In the genomic region with DNA sequence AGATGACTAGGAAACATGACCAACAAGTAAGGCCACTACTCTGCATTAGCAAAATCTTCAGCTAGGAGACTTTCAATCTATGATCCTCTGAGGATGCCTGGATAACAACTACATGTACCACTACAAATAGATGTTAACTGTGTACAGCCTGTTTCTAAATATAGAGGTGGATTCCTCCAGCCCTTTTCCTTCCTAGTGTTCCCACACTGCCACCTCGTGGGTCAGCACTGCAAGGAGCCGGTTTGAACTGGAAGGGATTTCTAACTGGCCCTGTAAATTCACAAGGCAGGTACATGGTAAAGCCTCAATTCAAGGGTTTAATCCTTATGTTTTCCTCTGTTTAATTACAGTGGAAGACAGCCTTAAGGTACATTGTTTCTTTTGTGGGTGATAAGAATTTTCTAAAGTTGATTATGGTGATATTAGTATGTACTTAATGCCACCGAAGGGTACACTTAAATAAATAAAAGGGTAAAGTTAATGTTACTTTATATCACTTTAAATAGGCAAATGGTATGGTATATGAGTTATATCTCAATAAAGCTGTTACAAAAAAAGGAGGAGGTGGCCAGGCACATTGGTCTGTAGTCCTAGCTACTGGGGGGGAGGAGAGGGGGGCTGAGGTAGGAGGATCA, we compare ENCODE assay signal across 8 cellular contexts. TPM values are rescaled to one million over a fixed set of nuclear protein-coding genes. Genes with fewer than 3 reads are reported as not detected.
DNase-seq lines count a peak whose midpoint lies in the region; ATAC-seq and TF ChIP-seq lines count a peak whose summit lies in the region.

No MANE protein-coding gene starts in this region.

- H3K36me3 Mint-ChIP-seq in activated CD4-positive, alpha-beta T cell treated with anti-CD3 and anti-CD28 coated beads, Interleukin-2, amount 10 ng/mL, durations not matched to agents 24 days and 14 days (ENCODE audit: low read depth): no peaks in the 10 kb centered on the region
- peaks cover 4% of the 10 kb centered on the region for H3K36me3 Mint-ChIP-seq in nephron progenitor cell (ENCODE audit: low read depth)

- no peak overlapping the region for H3K27ac Mint-ChIP-seq in activated CD4-positive, alpha-beta T cell treated with anti-CD3 and anti-CD28 coated beads, Interleukin-2, amount 10 ng/mL, durations not matched to agents 24 days and 14 days
- H3K27ac Mint-ChIP-seq in nephron progenitor cell: no peak overlapping the region

- TF ChIP-seq POLR2A in HCT116 (IDR thresholded peaks at IDR 0.05; ENCODE audit: borderline replicate concordance, extremely low read depth, insufficient read depth, insufficient read length) (no peak), uterus (IDR thresholded peaks at IDR 0.05) (no peak)

- H3K27me3 Mint-ChIP-seq in activated CD4-positive, alpha-beta T cell treated with anti-CD3 and anti-CD28 coated beads, Interleukin-2, amount 10 ng/mL, durations not matched to agents 24 days and 14 days: no peaks in the 10 kb centered on the region
- H3K27me3 Mint-ChIP-seq in nephron progenitor cell (ENCODE audit: low read depth, poor library complexity): peaks cover 2% of the 10 kb centered on the region

- no peaks in the 10 kb centered on the region for H3K9me2 ChIP-seq in HCT116 (ENCODE audit: insufficient read depth)

- no peak overlapping the region for H3K4me3 ChIP-seq in HCT116 (replicated peaks in 1 of 2; ENCODE audit: low read depth in 1 of 2, low read length in 2 of 2)
- no peak overlapping the region for H3K4me3 ChIP-seq in fibroblast of lung (replicated peaks in 1 of 4; ENCODE audit: control extremely low read depth in 1 of 4, insufficient read depth in 1 of 4, low read depth in 3 of 4, low read length in 4 of 4)
- no peak overlapping the region for H3K4me3 ChIP-seq in uterus

- RAD21 ChIA-PET in HCT116 (lab: Charles Lee; ENCODE audit: low non-redundant PET in 1 of 2, low total read pairs in 2 of 2, uncharacterized antibody in 2 of 2, unreplicated experiment in 2 of 2): no interaction called here

- H3K4me1 Mint-ChIP-seq in activated CD4-positive, alpha-beta T cell treated with anti-CD3 and anti-CD28 coated beads, Interleukin-2, amount 10 ng/mL, durations not matched to agents 24 days and 14 days: peaks cover 6% of the 10 kb centered on the region
- peaks cover 11% of the 10 kb centered on the region for H3K4me1 Mint-ChIP-seq in nephron progenitor cell

- H3K79me2 ChIP-seq in HCT116 (ENCODE audit: insufficient read depth, low read length) (peaks cover 15% of the 10 kb centered on the region), fibroblast of lung (ENCODE audit: control insufficient read depth, insufficient read depth, low read length) (no peaks in the 10 kb centered on the region)

- H3K27ac ChIP-seq in HCT116 (ENCODE audit: low read depth, low read length) (no peak overlapping the region), fibroblast of lung (ENCODE audit: insufficient read depth, low read length) (no peak overlapping the region), uterus (no peak overlapping the region)

- TF ChIP-seq CTCF in HCT116 (IDR thresholded peaks at IDR 0.05 in 2 of 3, conservative IDR thresholded peaks at IDR 0.05 in 1 of 3; ENCODE audit: borderline replicate concordance in 1 of 3, insufficient read depth in 1 of 3, low read depth in 2 of 3, low read length in 2 of 3): peak; percentile 69 to 89 (median 80); a peak in 5 of 6 replicates
- peak; percentile 77 to 94 for TF ChIP-seq CTCF in fibroblast of lung (conservative IDR thresholded peaks at IDR 0.05 in 1 of 2, IDR thresholded peaks at IDR 0.05 in 1 of 2; ENCODE audit: low read depth in 1 of 2, low read length in 2 of 2)
- peak; percentile 80 for TF ChIP-seq CTCF in nephron progenitor cell (IDR thresholded peaks at IDR 0.05)
- peak; percentile 65 to 79 (median 68) for TF ChIP-seq CTCF in uterus (IDR thresholded peaks at IDR 0.05)

- ATAC-seq in HCT116: peak; percentile 96
- no peak for ATAC-seq in HG03039 (IDR thresholded peaks at IDR 0.05; ENCODE audit: unreplicated experiment)

- CTCF ChIA-PET in HCT116 (lab: Charles Lee): interaction anchor here (1.5 kb wide), 1 partner anchor 1340 kb away, joined by 5 read pairs; no protein-coding TSS in a partner anchor

- H3K4me2 ChIP-seq in HCT116 (ENCODE audit: low read length) (no peak overlapping the region), fibroblast of lung (ENCODE audit: extremely low read depth, insufficient read depth, low read length) (no peak overlapping the region)

- H3K9me3 Mint-ChIP-seq in activated CD4-positive, alpha-beta T cell treated with anti-CD3 and anti-CD28 coated beads, Interleukin-2, amount 10 ng/mL, durations not matched to agents 24 days and 14 days: no peaks in the 10 kb centered on the region
- H3K9me3 Mint-ChIP-seq in nephron progenitor cell: no peaks in the 10 kb centered on the region

- H3K9me3 ChIP-seq in HCT116 (ENCODE audit: control insufficient read depth in 1 of 2, insufficient read depth in 1 of 2, low read depth in 1 of 2, low read length in 2 of 2) (no peaks in the 10 kb centered on the region), fibroblast of lung (ENCODE audit: control insufficient read depth, insufficient read depth, low read depth, low read length) (no peaks in the 10 kb centered on the region), uterus (no peaks in the 10 kb centered on the region)

- H4K20me1 ChIP-seq in HCT116 (ENCODE audit: insufficient read depth) (peaks cover 5% of the 10 kb centered on the region; the same call in 1 of the 2 replicates), fibroblast of lung (ENCODE audit: control insufficient read depth, extremely low read depth, insufficient read depth, low read length) (no peaks in the 10 kb centered on the region)

- BruUV-seq in HCT116 (replicated peaks; lab: Mats Ljungman, UMichigan): no TSS peak

- H3K27me3 ChIP-seq in HCT116 (ENCODE audit: insufficient read depth, low read length): no peaks in the 10 kb centered on the region
- H3K27me3 ChIP-seq in fibroblast of lung (ENCODE audit: control insufficient read depth, insufficient read depth, low read length): no peaks in the 10 kb centered on the region
- H3K27me3 ChIP-seq in uterus: no peaks in the 10 kb centered on the region

- H3K4me1 ChIP-seq in HCT116 (ENCODE audit: control insufficient read depth in 1 of 2, insufficient read depth in 2 of 2, low read length in 2 of 2) (peaks cover 0 to 4% of the 10 kb centered on the region in 2 experiments; a peak in 2 of 4 replicates), fibroblast of lung (ENCODE audit: control insufficient read depth, extremely low read depth, insufficient read depth, low read length) (no peaks in the 10 kb centered on the region), uterus (no peaks in the 10 kb centered on the region)

- H3K9ac ChIP-seq in HCT116 (ENCODE audit: low read length): no peak overlapping the region
- no peak overlapping the region for H3K9ac ChIP-seq in fibroblast of lung (ENCODE audit: insufficient read depth, low read length)

- intact Hi-C loops in HCT116 (cut with micrococcal nuclease) (loop anchor here (1.0 to 5.0 kb wide), 2 partner anchors 480 to 1339 kb away; no protein-coding TSS in a partner anchor), uterus (cut with DNase I; ENCODE audit: low total_unique reads) (loop anchor here (5.0 kb wide), 1 partner anchor 1340 kb away; the partner anchor contains the start of gene KIF26B)
- intact Hi-C loops in activated CD4-positive, alpha-beta T cell treated with anti-CD3 and anti-CD28 coated beads, Interleukin-2, amount 10 ng/mL, durations not matched to agents 24 days and 14 days (cut with micrococcal nuclease): loop anchor here (1.0 to 10.0 kb wide), 4 partner anchors 16 to 1335 kb away; no protein-coding TSS in a partner anchor

- H3K36me3 ChIP-seq in HCT116 (ENCODE audit: control insufficient read depth in 1 of 2, insufficient read depth in 2 of 2, low read length in 2 of 2) (no peaks in the 10 kb centered on the region), fibroblast of lung (ENCODE audit: control insufficient read depth, insufficient read depth, low read length) (no peaks in the 10 kb centered on the region), uterus (no peaks in the 10 kb centered on the region)

- H3K4me3 Mint-ChIP-seq in activated CD4-positive, alpha-beta T cell treated with anti-CD3 and anti-CD28 coated beads, Interleukin-2, amount 10 ng/mL, durations not matched to agents 24 days and 14 days: no peak overlapping the region
- H3K4me3 Mint-ChIP-seq in nephron progenitor cell: no peak overlapping the region

- DNase-seq in Caki2 (ENCODE audit: low read depth): peak; percentile 54
- DNase-seq in HCT116 (ENCODE audit: low read depth, low spot score): peak; percentile 39
- DNase-seq in NCI-H2227 (lab: John Stamatoyannopoulos, UW; ENCODE audit: unreplicated experiment): peak; percentile 88
- DNase-seq in activated CD4-positive, alpha-beta T cell treated with anti-CD3 and anti-CD28 coated beads, Interleukin-2, amount 10 ng/mL, durations not matched to agents 24 days and 14 days: peak; percentile 79
- peak; percentile 66 to 83 for DNase-seq in fibroblast of lung (ENCODE audit: low read depth in 2 of 2)
- peak; percentile 73 for DNase-seq in nephron progenitor cell
- peak; percentile 51 to 67 for DNase-seq in uterus

- POLR2A ChIA-PET in HCT116 (lab: Charles Lee): no interaction called here

- H2AFZ ChIP-seq in HCT116 (ENCODE audit: low read depth, low read length, poor library complexity, severe bottlenecking) (no peak overlapping the region), fibroblast of lung (ENCODE audit: low read length) (no peak overlapping the region)

- in situ Hi-C loops in Caki2 (cut with HindIII; ENCODE audit: low pct_unique_long_range_greater_than_20kb, low sequenced_read_pairs): no loop called here

- TF ChIP-seq RAD21 in HCT116 (IDR thresholded peaks at IDR 0.05; ENCODE audit: low read depth): peak; percentile 83

TF ChIP-seq in HCT116, 20 proteins besides CTCF, POLR2A, EP300 and RAD21 (continues in another document):
- TF ChIP-seq FOSL1 (IDR thresholded peaks at IDR 0.05; ENCODE audit: low read depth): no peak
- TF ChIP-seq MAX (IDR thresholded peaks at IDR 0.05): no peak

RNA-seq across cellular contexts. Expression of gene SMYD3, which starts 14.4 kb away (rescaled TPM):
- 16.2 and 47.7 TPM in 2 replicates for total RNA-seq in Caki2 (2014; rRNA removed; shearing (Covaris generic); ENCODE audit: low replicate concordance)
- 33.6 TPM for total RNA-seq in HCT116 (2021; ENCODE audit: unreplicated experiment)
- 29.5 and 38.2 TPM in 2 replicates for polyA plus RNA-seq in HCT116 (2012)
- total RNA-seq in activated CD4-positive, alpha-beta T cell treated with anti-CD3 and anti-CD28 coated beads, Interleukin-2, amount 10 ng/mL, durations not matched to agents 24 days and 14 days: 23.9 and 24.4 TPM in 2 replicates
- total RNA-seq in fibroblast of lung: 69.4 and 71.7 TPM in 2 replicates
- polyA plus RNA-seq in fibroblast of lung: 30.1 and 83.1 TPM in 2 replicates
- 32.4 and 71.3 TPM in 2 replicates for polyA plus RNA-seq in fibroblast of lung (2012)
- polyA minus RNA-seq in fibroblast of lung (ENCODE audit: low replicate concordance): 11.2 and 31.2 TPM in 2 replicates
- 10 to 100 TPM; 10.5 to 36.4 (median 22.5) TPM for total RNA-seq in uterus
